ENCODE assay signal across 8 cellular contexts in genomic region chr2:54457326-54458023, GRCh38. TPM values are rescaled to one million over a fixed set of nuclear protein-coding genes. Genes with fewer than 3 reads are reported as not detected.
DNase-seq lines count a peak whose midpoint lies in the region; ATAC-seq and TF ChIP-seq lines count a peak whose summit lies in the region.

No MANE protein-coding gene starts in this region.

- intact Hi-C loops in aorta (cut with DNase I), result loop anchor here (1.0 to 10.0 kb wide), 4 partner anchors 125 to 340 kb away; partner anchors contain the start of gene ACYP2 (in 1 of the 2)

- peaks cover 20% of the 10 kb centered on the region for H3K4me1 ChIP-seq in muscle layer of colon (ENCODE audit: insufficient read depth, low read length)
- H3K4me1 ChIP-seq in aorta (ENCODE audit: control insufficient read depth in 1 of 2, insufficient read depth in 2 of 2, low read length in 2 of 2), result peaks cover 0 to 3% of the 10 kb centered on the region in 2 donors

- H3K9me3 Mint-ChIP-seq in IgD-negative memory B cell, result no peaks in the 10 kb centered on the region
- no peaks in the 10 kb centered on the region for H3K9me3 Mint-ChIP-seq in endothelial cell (ENCODE audit: unreplicated experiment)

- H3K4me3 ChIP-seq in muscle layer of colon (ENCODE audit: low read depth in 1 of 2, low read length in 2 of 2) (peak overlapping the region; percentile 82 to 86), aorta (ENCODE audit: low read length in 2 of 2) (peak overlapping the region; percentile 60 to 93)

- H3K36me3 Mint-ChIP-seq in IgD-negative memory B cell, result no peaks in the 10 kb centered on the region
- peaks cover 27% of the 10 kb centered on the region for H3K36me3 Mint-ChIP-seq in endothelial cell (ENCODE audit: low read depth, unreplicated experiment)

- 0% methylated on average over 34 of the region's 34 CpGs for WGBS in aorta, 2 donors

- peak overlapping the region; percentile 49 for H3K9ac ChIP-seq in muscle layer of colon (ENCODE audit: low read length)

- peaks cover 44% of the 10 kb centered on the region for H3K27me3 Mint-ChIP-seq in IgD-negative memory B cell
- peaks cover 25% of the 10 kb centered on the region for H3K27me3 Mint-ChIP-seq in endothelial cell (ENCODE audit: unreplicated experiment)

- no peaks in the 10 kb centered on the region for H3K36me3 ChIP-seq in muscle layer of colon (ENCODE audit: insufficient read depth, low read length)
- H3K36me3 ChIP-seq in aorta (ENCODE audit: control insufficient read depth in 1 of 2, insufficient read depth in 2 of 2, low read length in 1 of 2), result no peaks in the 10 kb centered on the region

- peak; percentile 78 for DNase-seq in DMS 273 (lab: John Stamatoyannopoulos, UW; ENCODE audit: unreplicated experiment)
- peak; percentile 5 for DNase-seq in T1000 (lab: John Stamatoyannopoulos, UW)
- peak; percentile 34 for DNase-seq in endothelial cell (ENCODE audit: low spot score)
- peak in 1 of 2 donors; percentile 54 for DNase-seq in aorta

- peak; percentile 42 for ATAC-seq in aorta (ENCODE audit: low FRiP score)
- ATAC-seq in GM21576 (IDR thresholded peaks at IDR 0.05; ENCODE audit: unreplicated experiment), result no peak
- ATAC-seq in HG03469 (IDR thresholded peaks at IDR 0.05; ENCODE audit: unreplicated experiment), result no peak

- H3K9me3 ChIP-seq in muscle layer of colon (ENCODE audit: low read length), result no peaks in the 10 kb centered on the region
- no peaks in the 10 kb centered on the region for H3K9me3 ChIP-seq in aorta (ENCODE audit: control insufficient read depth, low read length)

- H3K27ac ChIP-seq in muscle layer of colon (ENCODE audit: low read depth, low read length) (peak overlapping the region; percentile 89), aorta (ENCODE audit: low read depth in 1 of 2, low read length in 2 of 2) (peak overlapping the region in 1 of 2 donors; percentile 78)

- H3K4me1 Mint-ChIP-seq in IgD-negative memory B cell (peaks cover 10 to 16% (median 15%) of the 10 kb centered on the region in 3 donors), endothelial cell (ENCODE audit: unreplicated experiment) (peaks cover 60% of the 10 kb centered on the region)

- no peak for TF ChIP-seq CTCF in endothelial cell (IDR thresholded peaks at IDR 0.05; ENCODE audit: unreplicated experiment)

- H3K27me3 ChIP-seq in muscle layer of colon (ENCODE audit: control insufficient read depth in 1 of 2, insufficient read depth in 2 of 2, low read length in 2 of 2) (no peaks in the 10 kb centered on the region), aorta (ENCODE audit: control insufficient read depth in 1 of 2, insufficient read depth in 2 of 2, low read length in 1 of 2) (no peaks in the 10 kb centered on the region)

- H3K27ac Mint-ChIP-seq in IgD-negative memory B cell, result no peak overlapping the region
- peak overlapping the region; percentile 78 for H3K27ac Mint-ChIP-seq in endothelial cell (ENCODE audit: unreplicated experiment)

- peak overlapping the region; percentile 88 to 93 (median 92) for H3K4me3 Mint-ChIP-seq in IgD-negative memory B cell
- peak overlapping the region; percentile 99 for H3K4me3 Mint-ChIP-seq in endothelial cell (ENCODE audit: unreplicated experiment)

RNA-seq across cellular contexts. Expression of gene SPTBN1, which starts 1.3 kb away (rescaled TPM):
- 57.8 TPM for polyA plus RNA-seq in IgD-negative memory B cell
- 983 TPM for total RNA-seq in endothelial cell (ENCODE audit: unreplicated experiment)
- total RNA-seq in aorta, result 100 to 1,000 TPM; 322 to 540 TPM
- polyA plus RNA-seq in aorta, result 100 to 1,000 TPM in 1 of 2 donors, 10 to 100 TPM in 1; 84.9 to 113 TPM
